ENCODE assay signal across 19 cellular contexts in the genomic region with DNA sequence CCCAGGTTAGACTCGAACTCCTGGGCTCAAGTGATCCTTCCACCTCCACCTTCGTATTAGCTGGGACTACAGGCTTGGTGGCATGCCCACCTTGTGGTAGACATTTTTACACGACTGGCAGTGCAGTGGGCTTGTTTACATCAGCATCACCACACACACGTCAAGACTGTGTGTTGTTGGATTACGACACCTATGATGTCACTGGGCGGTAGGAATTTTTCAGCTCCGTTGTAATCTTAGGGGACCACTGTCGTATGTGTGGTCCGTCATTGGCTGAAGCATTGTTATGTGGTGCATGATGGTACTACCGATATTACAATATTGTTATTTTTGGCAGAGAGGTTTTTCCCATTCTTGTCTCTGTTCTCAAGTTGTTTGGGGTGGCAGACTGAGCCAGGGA. TPM values are rescaled to one million over a fixed set of nuclear protein-coding genes. Genes with fewer than 3 reads are reported as not detected.
A peak's percentile ranks its signal among the peaks of the same experiment; 100 is the strongest.
DNase-seq lines count a peak whose midpoint lies in the region; TF ChIP-seq lines count a peak whose summit lies in the region.
"Had no signal": no experiment of that assay in that cellular context is flagged by ENCODE, and none has a peak within 500 bp of the region (broad histone marks: within the 10 kb centered on the region; RNA-seq: fewer than 3 reads in every experiment).

No MANE protein-coding gene starts in this region.

- H3K4me2 ChIP-seq in mammary epithelial cell (ENCODE audit: insufficient read depth, low read depth, low read length), result no peak overlapping the region
- H3K4me2 ChIP-seq: KMS-11, PC-9 had no signal

- intact Hi-C loops in MCF 10A (cut with micrococcal nuclease) (no loop called here), mammary epithelial cell (cut with micrococcal nuclease) (no loop called here)

- H3K79me2 ChIP-seq in mammary epithelial cell (ENCODE audit: insufficient read depth, low read length), result peaks cover 47% of the 10 kb centered on the region

- dilution Hi-C loops in mammary epithelial cell (cut with HindIII; ENCODE audit: low sequenced_read_pairs), result no loop called here

- no peaks in the 10 kb centered on the region for H3K36me3 ChIP-seq in mammary epithelial cell (ENCODE audit: insufficient read depth, low read length)
- H3K36me3 ChIP-seq: SJCRH30 had no signal

- H3K36me3 Mint-ChIP-seq in MCF 10A (ENCODE audit: insufficient read depth, unreplicated experiment), result no peaks in the 10 kb centered on the region

- POLR2A ChIA-PET in MCF 10A (lab: Yijun Ruan, JAX), result no interaction called here

- H3K27ac Mint-ChIP-seq in MCF 10A (ENCODE audit: low read depth, unreplicated experiment), result no peak overlapping the region
- H3K27ac Mint-ChIP-seq: HFFc6 had no signal

- H2AFZ ChIP-seq in mammary epithelial cell (ENCODE audit: low read depth, low read length), result no peak overlapping the region
- H2AFZ ChIP-seq: PC-9 had no signal

- BruUV-seq in MCF 10A (replicated peaks; lab: Mats Ljungman, UMichigan) (no TSS peak), mammary epithelial cell (replicated peaks; lab: Mats Ljungman, UMichigan) (no TSS peak)

- CTCF ChIA-PET in MCF 10A (lab: Yijun Ruan, JAX), result interaction anchor here (0.6 to 2.1 kb wide), 4 partner anchors 75 to 685 kb away, joined by 3 to 8 read pairs (median 4); no protein-coding TSS in a partner anchor
- CTCF ChIA-PET in mammary epithelial cell (lab: Charles Lee; ENCODE audit: low non-redundant PET), result no interaction called here

- H4K20me1 ChIP-seq in mammary epithelial cell (ENCODE audit: insufficient read depth, low read length), result no peaks in the 10 kb centered on the region

- peaks cover 13% of the 10 kb centered on the region for H3K4me1 Mint-ChIP-seq in MCF 10A (ENCODE audit: insufficient read depth, unreplicated experiment)

- H3K9ac ChIP-seq in mammary epithelial cell (ENCODE audit: insufficient read depth, low read length), result no peak overlapping the region
- H3K9ac ChIP-seq: KMS-11 had no signal

- H3K4me3 Mint-ChIP-seq in MCF 10A (ENCODE audit: unreplicated experiment), result no peak overlapping the region
- H3K4me3 Mint-ChIP-seq: HFFc6 had no signal

- 88% methylated on average over 10 of the region's 10 CpGs for WGBS in mammary epithelial cell (ENCODE audit: low coverage, missing lambda C conversion rate)

- no peaks in the 10 kb centered on the region for H3K9me3 ChIP-seq in mammary epithelial cell (replicated peaks; ENCODE audit: insufficient read depth, low read length)
- H3K9me3 ChIP-seq: SJCRH30 had no signal

- H3K27me3 Mint-ChIP-seq in MCF 10A (ENCODE audit: insufficient read depth, unreplicated experiment), result no peaks in the 10 kb centered on the region

- H3K9me3 Mint-ChIP-seq in MCF 10A (ENCODE audit: unreplicated experiment), result no peaks in the 10 kb centered on the region

- TF ChIP-seq CTCF in MCF 10A (IDR thresholded peaks at IDR 0.05; ENCODE audit: unreplicated experiment), result no peak
- no peak for TF ChIP-seq CTCF in mammary epithelial cell (conservative IDR thresholded peaks at IDR 0.05 in 1 of 2, IDR thresholded peaks at IDR 0.05 in 1 of 2; ENCODE audit: extremely low read depth in 1 of 2, insufficient read depth in 1 of 2, low read depth in 1 of 2, low read length in 2 of 2)
- TF ChIP-seq CTCF in cardiac fibroblast (IDR thresholded peaks at IDR 0.05; ENCODE audit: low read depth, low read length), result no peak
- TF ChIP-seq CTCF in fibroblast of the aortic adventitia (IDR thresholded peaks at IDR 0.05; ENCODE audit: insufficient read depth, low read length), result no peak

- in situ Hi-C loops in mammary epithelial cell (cut with MboI; ENCODE audit: low sequenced_read_pairs in 2 of 2), result loop anchor here in 1 of 2 donors (25.0 kb wide), 1 partner anchor 684 kb away; no protein-coding TSS in a partner anchor

- peaks cover 37% of the 10 kb centered on the region for H3K4me1 ChIP-seq in mammary epithelial cell (ENCODE audit: insufficient read depth, low read length)

- peak; percentile 47 for DNase-seq in MCF 10A (ENCODE audit: unreplicated experiment)
- DNase-seq in mammary epithelial cell, result no peak
- peak; percentile 53 to 81 for DNase-seq in cardiac fibroblast (ENCODE audit: low read depth in 2 of 2)
- DNase-seq in fibroblast of the aortic adventitia (ENCODE audit: low read depth), result peak; percentile 45
- no peak for DNase-seq in dedifferentiated amniotic fluid mesenchymal stem cell (ENCODE audit: extremely low spot score)
- DNase-seq in NCI-H1105 (lab: John Stamatoyannopoulos, UW), result no peak
- no peak for DNase-seq in stimulated activated CD4-positive, alpha-beta T cell treated with anti-CD3 and anti-CD28 coated beads, Interleukin-2, amount 100 ng/mL, for 48 hours
- DNase-seq in NAMALWA (ENCODE audit: low spot score), result no peak
- DNase-seq: AML-193, HFFc6, NCI-H1436 treated with DMSO at 0.1 percent for 48 hours, NCI-H2029, NCI-H345, NCI-H526 had no signal

- no peaks in the 10 kb centered on the region for H3K27me3 ChIP-seq in mammary epithelial cell (ENCODE audit: insufficient read depth, low read length)
- H3K27me3 ChIP-seq: SJCRH30 had no signal

- no peak overlapping the region for H3K4me3 ChIP-seq in mammary epithelial cell (replicated peaks in 1 of 3; ENCODE audit: insufficient read depth in 1 of 3, low read depth in 2 of 3, low read length in 3 of 3)
- H3K4me3 ChIP-seq in cardiac fibroblast (replicated peaks in 1 of 2; ENCODE audit: low read depth in 2 of 2, low read length in 2 of 2), result no peak overlapping the region
- H3K4me3 ChIP-seq in fibroblast of the aortic adventitia (ENCODE audit: low read depth, low read length), result no peak overlapping the region
- H3K4me3 ChIP-seq: PC-9, SJCRH30 had no signal

- no peak overlapping the region for H3K27ac ChIP-seq in mammary epithelial cell (ENCODE audit: insufficient read depth, low read depth, low read length)
- H3K27ac ChIP-seq: 22Rv1, C4-2B, KMS-11, PC-9, SJCRH30 had no signal

RNA-seq across cellular contexts. Expression of gene TSPAN9, which starts 50.7 kb away (rescaled TPM):
- total RNA-seq in MCF 10A (2022), result 12.6 and 13.4 TPM in 2 replicates
- total RNA-seq in mammary epithelial cell, result 10 to 100 TPM; 29.2 to 30.3 TPM
- 38.7 TPM for polyA plus RNA-seq in mammary epithelial cell
- 40.7 TPM for polyA minus RNA-seq in mammary epithelial cell
- total RNA-seq in fibroblast of the aortic adventitia (ENCODE audit: low replicate concordance), result 8.1 and 19.4 TPM in 2 replicates

Comparison
In these comparisons a context has a peak if more than half of its experiments do, and no peak if none do; other contexts are left out.
1. DNase-seq: peak in MCF 10A (single experiment), cardiac fibroblast (2 of 2) and fibroblast of the aortic adventitia (single experiment); none in mammary epithelial cell (single experiment), dedifferentiated amniotic fluid mesenchymal stem cell (single experiment), NCI-H1105 (single experiment), stimulated activated CD4-positive, alpha-beta T cell treated with anti-CD3 and anti-CD28 coated beads, Interleukin-2, amount 100 ng/mL, for 48 hours (0 of 2) and NAMALWA (single experiment).